In genomic region chr4:184457530-184458249, GRCh38 we compare ENCODE assay signal across 13 cellular contexts. TPM values are rescaled to one million over a fixed set of nuclear protein-coding genes. Genes with fewer than 3 reads are reported as not detected.
DNase-seq lines count a peak whose midpoint lies in the region; ATAC-seq, FAIRE-seq and TF ChIP-seq lines count a peak whose summit lies in the region.
"Had no signal": no experiment of that assay in that cellular context is flagged by ENCODE, and none has a peak within 500 bp of the region (broad histone marks: within the 10 kb centered on the region; RNA-seq: fewer than 3 reads in every experiment).

No MANE protein-coding gene starts in this region.

- TF ChIP-seq RAD21 in K562 (CRISPR knock-in tag; conservative IDR thresholded peaks at IDR 0.05 in 1 of 2, IDR thresholded peaks at IDR 0.05 in 1 of 2) = no peak

- H3K27me3 ChIP-seq in K562 (ENCODE audit: control insufficient read depth in 2 of 2, insufficient read depth in 2 of 2, low read length in 2 of 2) (no peaks in the 10 kb centered on the region), prostate gland (replicated peaks; ENCODE audit: insufficient read depth) (no peaks in the 10 kb centered on the region), smooth muscle cell (ENCODE audit: low read depth) (no peaks in the 10 kb centered on the region)
- H3K27me3 ChIP-seq: cardiac muscle cell had no signal

- no peaks in the 10 kb centered on the region for H3K36me3 ChIP-seq in K562 (ENCODE audit: control insufficient read depth, insufficient read depth, low read length)
- no peaks in the 10 kb centered on the region for H3K36me3 ChIP-seq in prostate gland
- no peaks in the 10 kb centered on the region for H3K36me3 ChIP-seq in smooth muscle cell (ENCODE audit: low read depth)
- H3K36me3 ChIP-seq: cardiac muscle cell had no signal

- intact Hi-C loops in activated naive CD4-positive, alpha-beta T cell treated with anti-CD3 and anti-CD28 coated beads for 36 hours (cut with micrococcal nuclease) = loop anchor here (5.0 kb wide), 1 partner anchor 275 kb away; the partner anchor contains the start of gene CENPU
- intact Hi-C loops in K562 (cut with micrococcal nuclease) (no loop called here), prostate gland (cut with DNase I) (no loop called here)

- H4K20me1 ChIP-seq in K562 (replicated peaks; ENCODE audit: control insufficient read depth, insufficient read depth, low read length) (peaks cover 20% of the 10 kb centered on the region; the same call in 1 of the 2 replicates), smooth muscle cell (ENCODE audit: low read depth) (peaks cover 84% of the 10 kb centered on the region)

- no peaks in the 10 kb centered on the region for H3K27me3 Mint-ChIP-seq in activated naive CD4-positive, alpha-beta T cell treated with anti-CD3 and anti-CD28 coated beads, Interleukin-2, amount 50 U/mL, for 24 hours
- H3K27me3 Mint-ChIP-seq in activated naive CD4-positive, alpha-beta T cell treated with anti-CD3 and anti-CD28 coated beads for 36 hours (ENCODE audit: low read depth) = no peaks in the 10 kb centered on the region

- no peak overlapping the region for H3K27ac ChIP-seq in K562 (ENCODE audit: extremely low read depth, low read depth, low read length)
- no peak overlapping the region for H3K27ac ChIP-seq in prostate gland
- H3K27ac ChIP-seq in smooth muscle cell (ENCODE audit: low read depth) = no peak overlapping the region
- H3K27ac ChIP-seq: cardiac muscle cell had no signal

- no peak overlapping the region for H3K4me3 Mint-ChIP-seq in activated naive CD4-positive, alpha-beta T cell treated with anti-CD3 and anti-CD28 coated beads, Interleukin-2, amount 50 U/mL, for 24 hours
- H3K4me3 Mint-ChIP-seq in activated naive CD4-positive, alpha-beta T cell treated with anti-CD3 and anti-CD28 coated beads for 36 hours = no peak overlapping the region
- H3K4me3 Mint-ChIP-seq in stimulated activated effector memory CD8-positive, alpha-beta T cell treated with anti-CD3 and anti-CD28 coated beads, Interleukin-12 subunit alpha, Interleukin-12 subunit beta, amount 100 ng/mL, for 72 hours = no peak overlapping the region

- H3K4me2 ChIP-seq in K562 (ENCODE audit: insufficient read depth, low read length) = no peak overlapping the region
- no peak overlapping the region for H3K4me2 ChIP-seq in smooth muscle cell

- no TSS peak for BruUV-seq in K562 (replicated peaks; lab: Mats Ljungman, UMichigan)

- H3F3A ChIP-seq in smooth muscle cell (ENCODE audit: low read depth) = no peaks in the 10 kb centered on the region

- H3K27ac Mint-ChIP-seq in activated naive CD4-positive, alpha-beta T cell treated with anti-CD3 and anti-CD28 coated beads, Interleukin-2, amount 50 U/mL, for 24 hours = peak overlapping the region; percentile 84
- no peak overlapping the region for H3K27ac Mint-ChIP-seq in activated naive CD4-positive, alpha-beta T cell treated with anti-CD3 and anti-CD28 coated beads for 36 hours
- H3K27ac Mint-ChIP-seq in stimulated activated effector memory CD8-positive, alpha-beta T cell treated with anti-CD3 and anti-CD28 coated beads, Interleukin-12 subunit alpha, Interleukin-12 subunit beta, amount 100 ng/mL, for 72 hours = peak overlapping the region; percentile 75

- no peak overlapping the region for H3K9ac ChIP-seq in K562 (ENCODE audit: insufficient read depth in 1 of 2, low read depth in 2 of 2, low read length in 2 of 2)
- H3K9ac ChIP-seq in smooth muscle cell (ENCODE audit: low read depth) = no peak overlapping the region

- ATAC-seq in HG03432 (IDR thresholded peaks at IDR 0.05; ENCODE audit: unreplicated experiment) (peak; percentile 32), K562 (peak; percentile 53; the same call in 2 of the 3 replicates), GM19467 (IDR thresholded peaks at IDR 0.05; ENCODE audit: unreplicated experiment) (no peak)
- no peak for ATAC-seq in stimulated activated effector memory CD8-positive, alpha-beta T cell treated with anti-CD3 and anti-CD28 coated beads, Interleukin-12 subunit alpha, Interleukin-12 subunit beta, amount 100 ng/mL, for 72 hours

- H3K36me3 Mint-ChIP-seq in activated naive CD4-positive, alpha-beta T cell treated with anti-CD3 and anti-CD28 coated beads, Interleukin-2, amount 50 U/mL, for 24 hours = peaks cover 6% of the 10 kb centered on the region
- peaks cover 2% of the 10 kb centered on the region for H3K36me3 Mint-ChIP-seq in activated naive CD4-positive, alpha-beta T cell treated with anti-CD3 and anti-CD28 coated beads for 36 hours (ENCODE audit: low read depth)
- H3K36me3 Mint-ChIP-seq in stimulated activated effector memory CD8-positive, alpha-beta T cell treated with anti-CD3 and anti-CD28 coated beads, Interleukin-12 subunit alpha, Interleukin-12 subunit beta, amount 100 ng/mL, for 72 hours = peaks cover 24% of the 10 kb centered on the region

- TF ChIP-seq POLR2A in K562 (conservative IDR thresholded peaks at IDR 0.05) = no peak
- no peak for TF ChIP-seq POLR2A in prostate gland (IDR thresholded peaks at IDR 0.05)

- H3K9me3 ChIP-seq in K562 (replicated peaks; ENCODE audit: control insufficient read depth, insufficient read depth, low read depth, low read length) (no peaks in the 10 kb centered on the region), prostate gland (no peaks in the 10 kb centered on the region), smooth muscle cell (replicated peaks; ENCODE audit: low read depth) (no peaks in the 10 kb centered on the region)

- H3K4me1 Mint-ChIP-seq in activated naive CD4-positive, alpha-beta T cell treated with anti-CD3 and anti-CD28 coated beads, Interleukin-2, amount 50 U/mL, for 24 hours = peaks cover 95% of the 10 kb centered on the region
- peaks cover 81% of the 10 kb centered on the region for H3K4me1 Mint-ChIP-seq in activated naive CD4-positive, alpha-beta T cell treated with anti-CD3 and anti-CD28 coated beads for 36 hours (ENCODE audit: low read depth)
- H3K4me1 Mint-ChIP-seq in stimulated activated effector memory CD8-positive, alpha-beta T cell treated with anti-CD3 and anti-CD28 coated beads, Interleukin-12 subunit alpha, Interleukin-12 subunit beta, amount 100 ng/mL, for 72 hours = peaks cover 88% of the 10 kb centered on the region

- POLR2A ChIA-PET in K562 (lab: Yijun Ruan, JAX) = no interaction called here

- 49% methylated on average over 11 of the region's 11 CpGs for WGBS in K562 (ENCODE audit: insufficient coverage, low coverage, missing lambda C conversion rate)
- 68% methylated on average over 11 of the region's 11 CpGs for WGBS in prostate gland
- WGBS in smooth muscle cell (ENCODE audit: low lambda C conversion rate) = 97% methylated on average over 11 of the region's 11 CpGs

- H3K9me3 Mint-ChIP-seq in activated naive CD4-positive, alpha-beta T cell treated with anti-CD3 and anti-CD28 coated beads, Interleukin-2, amount 50 U/mL, for 24 hours = no peaks in the 10 kb centered on the region
- H3K9me3 Mint-ChIP-seq in activated naive CD4-positive, alpha-beta T cell treated with anti-CD3 and anti-CD28 coated beads for 36 hours = no peaks in the 10 kb centered on the region
- no peaks in the 10 kb centered on the region for H3K9me3 Mint-ChIP-seq in stimulated activated effector memory CD8-positive, alpha-beta T cell treated with anti-CD3 and anti-CD28 coated beads, Interleukin-12 subunit alpha, Interleukin-12 subunit beta, amount 100 ng/mL, for 72 hours

- no peak overlapping the region for H2AFZ ChIP-seq in K562 (ENCODE audit: low read depth, low read length)
- H2AFZ ChIP-seq in smooth muscle cell (ENCODE audit: low read depth) = no peak overlapping the region

- TF ChIP-seq CTCF in K562 (IDR thresholded peaks at IDR 0.05 in 2 of 3, conservative IDR thresholded peaks at IDR 0.05 in 1 of 3; ENCODE audit: insufficient read depth in 2 of 3, low read depth in 1 of 3, low read length in 3 of 3) (no peak), prostate gland (IDR thresholded peaks at IDR 0.05) (no peak), smooth muscle cell (IDR thresholded peaks at IDR 0.05; ENCODE audit: borderline replicate concordance, insufficient read depth, poor library complexity, severe bottlenecking) (no peak)

- H3K9me1 ChIP-seq in K562 (ENCODE audit: control insufficient read depth, insufficient read depth, low read length) = no peaks in the 10 kb centered on the region

- FAIRE-seq in K562 (lab: Jason Lieb, UNC) = peak; percentile 11

- no peak for DNase-seq in activated naive CD4-positive, alpha-beta T cell treated with anti-CD3 and anti-CD28 coated beads for 36 hours
- DNase-seq in K562 (ENCODE audit: extremely low read depth in 1 of 4, low spot score in 3 of 4) (no peak), prostate gland (ENCODE audit: low spot score) (no peak), smooth muscle cell (lab: John Stamatoyannopoulos, UW; ENCODE audit: unreplicated experiment) (no peak)
- no peak for DNase-seq in stimulated activated effector memory CD8-positive, alpha-beta T cell treated with anti-CD3 and anti-CD28 coated beads, Interleukin-12 subunit alpha, Interleukin-12 subunit beta, amount 100 ng/mL, for 72 hours (ENCODE audit: low spot score in 2 of 2)
- DNase-seq: activated CD4-positive, alpha-beta T cell treated with anti-CD3 and anti-CD28 coated beads, Interleukin-2, amount 50 U/mL, for 4 hours; NCI-H1105; SHP77 treated with DMSO at 0.1 percent for 48 hours had no signal

- TF ChIP-seq EP300 in K562 (IDR thresholded peaks at IDR 0.05; ENCODE audit: low read length) = no peak

- CTCF ChIA-PET in activated naive CD4-positive, alpha-beta T cell treated with anti-CD3 and anti-CD28 coated beads for 36 hours (lab: Charles Lee) = interaction anchor here (1.0 to 1.4 kb wide), 2 partner anchors 9 to 46 kb away, joined by 3 to 4 read pairs; no protein-coding TSS in a partner anchor
- CTCF ChIA-PET in K562 (lab: Yijun Ruan, JAX; ENCODE audit: low intra/inter-chr PET ratio) = no interaction called here

- peaks cover 0 to 13% of the 10 kb centered on the region in 2 experiments; a peak in 4 of 5 replicates for H3K4me1 ChIP-seq in K562 (replicated peaks in 1 of 2; ENCODE audit: control insufficient read depth in 2 of 2, insufficient read depth in 2 of 2, low read length in 2 of 2)
- H3K4me1 ChIP-seq in prostate gland (replicated peaks) = peaks cover 2% of the 10 kb centered on the region
- peaks cover 14% of the 10 kb centered on the region for H3K4me1 ChIP-seq in smooth muscle cell (ENCODE audit: low read depth)

- in situ Hi-C loops in K562 (cut with MboI) = no loop called here

- H3K4me3 ChIP-seq in K562 (no peak overlapping the region), prostate gland (no peak overlapping the region), smooth muscle cell (no peak overlapping the region)
- H3K4me3 ChIP-seq: cardiac muscle cell, lung had no signal

- H3K79me2 ChIP-seq in K562 (ENCODE audit: control insufficient read depth, insufficient read depth, low read length) (peaks cover 7% of the 10 kb centered on the region; the same call in 1 of the 3 replicates), smooth muscle cell (ENCODE audit: low read depth) (peaks cover 45% of the 10 kb centered on the region)

RNA-seq across cellular contexts. Expression of gene IRF2, which starts 16.7 kb away (rescaled TPM):
- total RNA-seq in activated naive CD4-positive, alpha-beta T cell treated with anti-CD3 and anti-CD28 coated beads for 36 hours = 10 to 100 TPM; 37.3 to 38.3 TPM
- total RNA-seq in K562 (2011; cell fraction: chromatin; rRNA removed; ENCODE audit: low replicate concordance) = 15.6 and 19.2 TPM in 2 replicates
- 10.3 and 10.7 TPM in 2 replicates for total RNA-seq in K562 (2011; cell fraction: nucleolus; rRNA removed)
- total RNA-seq in K562 (2011; cell fraction: nucleoplasm; rRNA removed) = 10.5 and 12.5 TPM in 2 replicates
- total RNA-seq in K562 (2014; rRNA removed) (7.1 and 8.2 TPM in 2 replicates), K562 (2014; rRNA removed; fragmentation: Illumina TruSeq; extraction: Trizol) (12.0 TPM in 2 replicates), K562 (2015; rRNA removed; fragmentation: Illumina TruSeq; extraction: Trizol) (9.9 and 10.2 TPM in 2 replicates), K562 (2021) (11.3 and 11.9 TPM in 2 replicates), prostate gland (10 to 100 TPM; 40.7 to 49.9 TPM), smooth muscle cell (18.4 and 21.6 TPM in 2 replicates)
- polyA plus RNA-seq in K562 (2011; rRNA removed) (11.3 and 15.3 TPM in 2 replicates), K562 (2014; fragmentation: Illumina TruSeq; extraction: Trizol) (12.2 and 14.5 TPM in 2 replicates), K562 (2014; fragmentation: Nextera tagmentation; extraction: Ambion mirVana) (10 to 100 TPM in 1 of 2 experiments, 1 to 10 TPM in 1; 8.8 to 17.1 TPM), K562 (2014; rRNA removed) (8.4 and 9.4 TPM in 2 replicates), smooth muscle cell (6.6 and 10.2 TPM in 2 replicates)
- polyA plus RNA-seq in K562 (2011; cell fraction: cytosol; rRNA removed) = 11.6 and 13.5 TPM in 2 replicates
- 9.3 and 12.3 TPM in 2 replicates for polyA plus RNA-seq in K562 (2011; cell fraction: nucleus; rRNA removed)
- polyA plus RNA-seq in K562 (2012) = 10.6 and 13.8 TPM in 2 replicates
- 18.1 and 18.7 TPM in 2 replicates for polyA minus RNA-seq in K562 (2011; rRNA and poly(A)+ RNA removed)
- 8.7 and 10.5 TPM in 2 replicates for polyA minus RNA-seq in K562 (2011; cell fraction: cytosol; rRNA and poly(A)+ RNA removed)
- 7.4 and 19.0 TPM in 2 replicates for polyA minus RNA-seq in K562 (2011; cell fraction: nucleus; rRNA and poly(A)+ RNA removed)

Comparison
In these comparisons a context has a peak if more than half of its experiments do, and no peak if none do; other contexts are left out.
1. ATAC-seq: peak in HG03432 (single experiment) and K562 (single experiment); none in stimulated activated effector memory CD8-positive, alpha-beta T cell treated with anti-CD3 and anti-CD28 coated beads, Interleukin-12 subunit alpha, Interleukin-12 subunit beta, amount 100 ng/mL, for 72 hours (single experiment) and GM19467 (single experiment).